2 cellular contexts compared by ENCODE assay signal in the genomic region with DNA sequence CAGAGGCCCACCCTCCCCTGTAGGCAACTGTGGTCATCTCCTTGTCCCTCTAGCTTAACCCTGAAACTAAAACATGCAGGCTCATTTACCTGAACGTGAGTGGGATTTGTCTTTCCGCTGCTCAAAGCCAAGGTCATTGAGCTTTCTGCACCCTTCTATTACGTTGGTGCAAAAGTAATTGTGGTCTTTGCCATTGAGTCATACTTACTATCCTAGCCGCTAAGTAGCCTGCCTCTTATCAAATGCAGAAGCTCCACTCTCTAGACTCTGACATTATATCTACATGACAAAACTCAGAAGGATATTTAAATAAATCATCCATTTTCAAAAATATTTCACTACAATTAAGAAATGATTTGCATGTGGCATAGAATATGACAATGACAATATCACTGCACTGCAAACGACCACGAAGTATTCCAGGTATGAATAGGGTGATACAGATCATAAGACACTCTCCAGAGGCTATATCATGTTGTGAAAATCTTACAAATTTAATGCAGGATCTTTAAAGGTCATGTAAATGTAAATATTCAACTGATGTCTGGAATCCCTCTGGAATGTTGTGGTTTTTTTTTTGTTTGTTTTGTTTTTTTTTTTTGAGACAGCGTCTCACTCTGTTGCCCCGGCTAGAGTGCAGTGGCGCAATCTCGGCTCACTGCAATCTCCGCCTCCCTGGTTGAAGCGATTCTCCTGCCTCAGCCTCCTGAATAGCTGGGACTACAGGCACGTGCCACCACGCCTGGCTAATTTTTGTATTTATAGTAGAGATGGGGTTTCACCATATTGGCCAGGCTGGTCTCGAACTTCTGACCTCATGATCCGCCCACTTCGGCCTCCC.
TF ChIP-seq lines count a peak whose summit lies in the region.
"Not testable (repeated sequence)": the region's sequence is repeated elsewhere in the genome, so short reads cannot be mapped to it uniquely, and the experiment has no call there.

No MANE protein-coding gene starts in this region.

TF ChIP-seq in WTC11, 78 proteins besides CTCF, POLR2A, EP300 and RAD21:
- 0 out of 2 replicates have a peak, but pooled peaks have one; percentile 23 for TF ChIP-seq ZNF121 (CRISPR knock-in tag; IDR thresholded peaks at IDR 0.05)

TF ChIP-seq in HepG2, 621 proteins besides CTCF, POLR2A, EP300 and RAD21:
- TF ChIP-seq NR2F6 (IDR thresholded peaks at IDR 0.05), result peak; percentile 21; the same call in 1 of the 2 replicates
- TF ChIP-seq NR2F6 (CRISPR knock-in tag; IDR thresholded peaks at IDR 0.05), result not testable (repeated sequence)
- TF ChIP-seq, protein P1, sequence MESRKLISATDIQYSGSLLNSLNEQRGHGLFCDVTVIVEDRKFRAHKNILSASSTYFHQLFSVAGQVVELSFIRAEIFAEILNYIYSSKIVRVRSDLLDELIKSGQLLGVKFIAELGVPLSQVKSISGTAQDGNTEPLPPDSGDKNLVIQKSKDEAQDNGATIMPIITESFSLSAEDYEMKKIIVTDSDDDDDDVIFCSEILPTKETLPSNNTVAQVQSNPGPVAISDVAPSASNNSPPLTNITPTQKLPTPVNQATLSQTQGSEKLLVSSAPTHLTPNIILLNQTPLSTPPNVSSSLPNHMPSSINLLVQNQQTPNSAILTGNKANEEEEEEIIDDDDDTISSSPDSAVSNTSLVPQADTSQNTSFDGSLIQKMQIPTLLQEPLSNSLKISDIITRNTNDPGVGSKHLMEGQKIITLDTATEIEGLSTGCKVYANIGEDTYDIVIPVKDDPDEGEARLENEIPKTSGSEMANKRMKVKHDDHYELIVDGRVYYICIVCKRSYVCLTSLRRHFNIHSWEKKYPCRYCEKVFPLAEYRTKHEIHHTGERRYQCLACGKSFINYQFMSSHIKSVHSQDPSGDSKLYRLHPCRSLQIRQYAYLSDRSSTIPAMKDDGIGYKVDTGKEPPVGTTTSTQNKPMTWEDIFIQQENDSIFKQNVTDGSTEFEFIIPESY (CRISPR knock-in tag; IDR thresholded peaks at IDR 0.05), result peak; percentile 11; the same call in 1 of the 2 replicates
- TF ChIP-seq, protein P2, sequence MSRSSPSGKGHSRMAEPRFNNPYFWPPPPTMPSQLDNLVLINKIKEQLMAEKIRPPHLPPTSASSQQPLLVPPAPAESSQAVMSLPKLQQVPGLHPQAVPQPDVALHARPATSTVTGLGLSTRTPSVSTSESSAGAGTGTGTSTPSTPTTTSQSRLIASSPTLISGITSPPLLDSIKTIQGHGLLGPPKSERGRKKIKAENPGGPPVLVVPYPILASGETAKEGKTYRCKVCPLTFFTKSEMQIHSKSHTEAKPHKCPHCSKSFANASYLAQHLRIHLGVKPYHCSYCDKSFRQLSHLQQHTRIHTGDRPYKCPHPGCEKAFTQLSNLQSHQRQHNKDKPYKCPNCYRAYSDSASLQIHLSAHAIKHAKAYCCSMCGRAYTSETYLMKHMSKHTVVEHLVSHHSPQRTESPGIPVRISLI (CRISPR knock-in tag; IDR thresholded peaks at IDR 0.05; ENCODE audit: borderline replicate concordance), result peak; percentile 50; the same call in 1 of the 2 replicates
- peak; percentile 83 for TF ChIP-seq ZNF121 (CRISPR knock-in tag; IDR thresholded peaks at IDR 0.05)
